8 cellular contexts compared by ENCODE assay signal in the genomic region with DNA sequence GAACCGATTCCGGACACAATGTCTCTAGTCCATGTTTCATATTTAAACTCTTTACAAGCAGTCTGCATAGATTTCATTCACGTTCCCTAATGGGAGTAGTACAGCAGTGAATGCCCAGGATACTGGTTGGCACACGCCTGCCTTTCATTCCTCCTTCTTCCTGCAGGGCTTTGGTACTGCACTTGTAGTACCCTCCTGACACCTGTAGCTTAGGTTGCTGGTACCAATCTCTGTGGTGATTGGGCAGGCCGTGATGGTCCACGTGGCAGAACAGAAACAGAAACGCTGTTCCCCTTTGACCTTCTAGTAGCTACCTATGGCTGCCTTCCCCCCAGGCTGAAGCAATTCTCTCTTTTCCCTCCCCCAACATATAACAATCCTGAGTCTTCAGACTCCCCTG.
"Had no signal": no experiment of that assay in that cellular context is flagged by ENCODE, and none has a peak within 500 bp of the region (broad histone marks: within the 10 kb centered on the region; RNA-seq: fewer than 3 reads in every experiment).

No MANE protein-coding gene starts in this region.

- DNase-seq: IMR-90, KBM-7, KG1 had no signal

- ATAC-seq: HepG2, K562 had no signal

- H3K4me2 ChIP-seq: KMS-11 had no signal

- H3K4me3 ChIP-seq: K562 had no signal

- H3K27ac ChIP-seq: HL-60, KMS-11 had no signal

- FAIRE-seq: HepG2, HTR-8/SVneo, K562 had no signal

- H3K9ac ChIP-seq: KMS-11 had no signal
